18 cellular contexts compared by ENCODE assay signal in the genomic region with DNA sequence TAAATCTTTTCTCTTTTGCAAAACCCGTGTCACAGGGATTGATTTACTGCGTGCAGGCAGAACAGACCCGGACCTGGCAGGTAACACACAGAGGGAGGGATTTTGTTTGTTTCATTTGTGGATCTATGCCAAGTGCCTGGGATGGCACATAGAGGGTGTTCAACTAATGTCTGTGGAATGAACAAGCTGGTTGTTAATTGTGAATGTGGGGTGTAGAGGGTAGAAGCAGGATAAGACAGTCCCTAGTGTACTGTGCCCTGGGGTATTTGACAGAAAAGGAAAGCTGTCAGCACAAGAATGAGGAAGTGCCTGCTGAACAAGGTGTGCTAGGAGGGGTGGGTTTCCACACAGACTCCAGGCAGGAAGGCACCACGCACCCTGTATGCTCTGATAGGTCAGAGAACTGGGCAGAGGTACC.
"Had no signal": no experiment of that assay in that cellular context is flagged by ENCODE, and none has a peak within 500 bp of the region (broad histone marks: within the 10 kb centered on the region; RNA-seq: fewer than 3 reads in every experiment).

No MANE protein-coding gene starts in this region.

- H3K36me3 ChIP-seq: gastroesophageal sphincter, lower lobe of right lung, prostate gland, right lobe of liver, upper lobe of left lung had no signal

- H3K27me3 ChIP-seq: gastroesophageal sphincter, right lobe of liver, upper lobe of left lung had no signal

- H3K4me1 ChIP-seq: gastroesophageal sphincter, lower lobe of right lung, prostate gland, right lobe of liver, upper lobe of left lung had no signal

- H3K27ac ChIP-seq: coronary artery, gastroesophageal sphincter, lower lobe of right lung, prostate gland, right lobe of liver, upper lobe of left lung, VCaP had no signal

- H3K9me3 ChIP-seq: gastroesophageal sphincter, lower lobe of right lung, prostate gland, right lobe of liver, upper lobe of left lung had no signal

- DNase-seq: activated CD4-positive, alpha-beta T cell treated with anti-CD3 and anti-CD28 coated beads for 4 hours; activated CD8-positive, alpha-beta T cell treated with anti-CD3 and anti-CD28 coated beads, Interleukin-2, amount 10 ng/mL, durations not matched to agents 7 days and 5 days; activated naive CD4-positive, alpha-beta T cell treated with Interleukin-2 at 50 U/mL for 16 hours; activated naive CD8-positive, alpha-beta T cell treated with anti-CD3 and anti-CD28 coated beads, Interleukin-2, amount 50 U/mL, for 24 hours; effector CD8-positive, alpha-beta T cell; hypothalamus; lower lobe of right lung; naive thymus-derived CD8-positive, alpha-beta T cell; nucleus accumbens; right lobe of liver; stimulated activated naive CD4-positive, alpha-beta T cell treated with Interleukin-2 at 50 U/mL for 16 hours; T-cell; T1000; upper lobe of left lung had no signal

- H3K4me3 ChIP-seq: coronary artery, gastroesophageal sphincter, lower lobe of right lung, prostate gland, right lobe of liver, upper lobe of left lung had no signal
